13 cellular contexts compared by ENCODE assay signal in the genomic region with DNA sequence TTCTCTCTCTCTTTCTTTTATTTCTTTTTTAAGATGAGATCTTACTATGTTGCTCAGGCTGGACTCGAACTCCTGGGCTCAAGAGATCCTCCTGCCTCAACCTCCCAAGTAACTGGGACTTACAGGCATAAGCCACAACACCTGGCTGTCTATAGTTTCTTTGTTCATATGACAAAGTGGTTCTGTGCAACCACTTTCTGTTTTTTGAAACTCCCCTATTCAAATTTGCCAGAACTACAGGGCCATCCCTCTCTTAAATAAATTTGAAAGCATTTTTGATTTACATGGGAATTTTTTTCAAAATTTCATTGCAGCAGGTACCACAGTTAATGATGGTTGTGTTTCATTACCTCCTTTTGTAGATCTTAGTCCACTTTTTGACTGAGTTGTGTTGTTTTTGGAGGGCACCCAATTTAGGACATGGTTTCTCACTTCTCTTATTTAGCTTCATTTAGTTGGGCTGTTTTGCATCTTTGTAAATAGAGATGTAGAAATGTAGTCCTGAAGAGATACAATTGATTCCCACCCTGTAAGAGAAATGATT.
DNase-seq lines count a peak whose midpoint lies in the region; ATAC-seq and TF ChIP-seq lines count a peak whose summit lies in the region.
"Had no signal": no experiment of that assay in that cellular context is flagged by ENCODE, and none has a peak within 500 bp of the region (broad histone marks: within the 10 kb centered on the region; RNA-seq: fewer than 3 reads in every experiment).

No MANE protein-coding gene starts in this region.

- ATAC-seq in GM18519 (IDR thresholded peaks at IDR 0.05; ENCODE audit: low FRiP score, unreplicated experiment): peak; percentile 75
- ATAC-seq in GM21390 (IDR thresholded peaks at IDR 0.05; ENCODE audit: unreplicated experiment): peak; percentile 84
- peak; percentile 79 for ATAC-seq in HG03025 (IDR thresholded peaks at IDR 0.05; ENCODE audit: low FRiP score, unreplicated experiment)
- ATAC-seq: activated CD8-positive, alpha-beta T cell treated with anti-CD3 and anti-CD28 coated beads for 36 hours; activated naive CD8-positive, alpha-beta T cell treated with anti-CD3 and anti-CD28 coated beads, Interleukin-2, amount 50 U/mL, for 24 hours; upper lobe of right lung had no signal

- peaks cover 0 to 36% (median 2%) of the 10 kb centered on the region in 4 donors for H3K4me1 ChIP-seq in Peyer's patch
- H3K4me1 ChIP-seq: upper lobe of right lung had no signal

- DNase-seq in NAMALWA (ENCODE audit: low spot score) (peak; percentile 44), dedifferentiated amniotic fluid mesenchymal stem cell (ENCODE audit: extremely low spot score) (no peak), NCI-H774 (lab: John Stamatoyannopoulos, UW) (no peak), activated T-cell treated with anti-CD3 and anti-CD28 coated beads for 4 hours (no peak), Peyer's patch (no peak)
- DNase-seq: activated CD8-positive, alpha-beta T cell treated with anti-CD3 and anti-CD28 coated beads for 36 hours; activated naive CD8-positive, alpha-beta T cell treated with anti-CD3 and anti-CD28 coated beads, Interleukin-2, amount 50 U/mL, for 24 hours; head of caudate nucleus; upper lobe of right lung had no signal

- H3K27me3 ChIP-seq in Peyer's patch: no peaks in the 10 kb centered on the region
- H3K27me3 ChIP-seq: upper lobe of right lung had no signal

- H3K4me3 ChIP-seq in Peyer's patch: no peak overlapping the region
- H3K4me3 ChIP-seq: lung, upper lobe of right lung had no signal

- H3K9me3 ChIP-seq in Peyer's patch: no peaks in the 10 kb centered on the region
- H3K9me3 ChIP-seq: upper lobe of right lung had no signal

- no peak overlapping the region for H3K27ac ChIP-seq in Peyer's patch
- H3K27ac ChIP-seq: upper lobe of right lung had no signal

- H3K36me3 ChIP-seq in Peyer's patch: no peaks in the 10 kb centered on the region
- H3K36me3 ChIP-seq: upper lobe of right lung had no signal

- TF ChIP-seq CTCF in Peyer's patch (IDR thresholded peaks at IDR 0.05): no peak

- no peak for TF ChIP-seq POLR2A in Peyer's patch (IDR thresholded peaks at IDR 0.05)
